ENCODE assay signal across 1 cellular context in the genomic region with DNA sequence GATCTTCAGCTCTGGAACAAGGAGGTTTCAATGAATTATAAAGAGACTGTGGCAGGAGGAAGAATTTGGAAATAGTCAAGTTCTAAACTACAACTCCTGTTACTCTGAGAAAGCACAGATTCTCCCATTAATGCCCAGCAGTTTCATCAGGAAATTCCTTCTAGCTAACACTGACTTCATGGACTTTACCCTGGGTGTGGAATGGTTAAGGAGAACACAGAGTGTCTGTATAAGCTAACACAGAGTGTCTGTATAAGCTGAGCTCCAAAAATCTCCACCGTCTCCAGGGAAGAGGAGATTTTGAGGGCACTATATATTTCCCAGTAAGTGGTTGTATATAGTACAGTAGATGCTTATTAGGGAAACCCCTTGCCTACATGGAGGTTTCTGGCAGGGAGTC.
TF ChIP-seq lines count a peak whose summit lies in the region.

No MANE protein-coding gene starts in this region.

TF ChIP-seq in WTC11, 78 proteins besides CTCF, POLR2A, EP300 and RAD21 (continued from another document):
- no peak for TF ChIP-seq NFE2L1 (CRISPR knock-in tag; IDR thresholded peaks at IDR 0.05)
